In the genomic region with DNA sequence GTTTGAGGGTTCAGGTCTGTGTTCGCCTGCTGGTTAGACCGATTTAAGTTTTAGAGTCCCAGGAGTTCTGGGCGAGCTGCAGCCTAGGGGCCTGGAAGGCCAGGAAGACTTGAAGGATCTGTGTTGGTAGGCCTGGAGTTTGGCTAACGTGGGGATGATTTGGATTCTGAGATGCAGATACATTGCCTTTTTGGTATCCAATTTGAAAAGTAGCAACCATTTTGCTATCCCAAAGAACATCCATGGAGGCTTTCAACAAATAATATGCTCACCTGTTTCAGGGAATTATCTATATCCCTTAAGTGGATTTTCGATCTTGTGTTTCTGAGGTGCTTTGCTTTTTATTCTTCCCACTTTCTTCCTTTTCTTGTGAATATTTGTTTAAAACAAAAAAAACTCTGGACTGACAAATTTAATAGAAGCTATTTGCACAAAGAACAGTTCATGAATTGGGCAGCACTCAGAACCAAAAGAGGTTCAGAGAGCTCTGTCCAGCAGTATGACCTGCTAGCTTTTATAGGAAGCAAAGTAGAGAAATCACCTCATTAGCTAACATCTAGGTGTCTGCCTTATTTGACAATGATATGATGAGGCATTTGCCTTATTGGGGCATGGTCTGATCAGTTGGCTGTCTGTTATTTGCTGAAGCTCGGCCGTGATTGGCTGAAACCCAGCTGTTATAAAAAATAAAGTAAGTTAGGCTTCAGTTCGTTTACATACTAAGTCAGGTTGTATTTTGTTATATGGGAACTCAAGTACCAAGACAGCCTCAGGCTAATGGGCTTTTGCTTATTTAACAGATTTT, we compare ENCODE assay signal across 8 cellular contexts. TPM values are rescaled to one million over a fixed set of nuclear protein-coding genes. Genes with fewer than 3 reads are reported as not detected.
DNase-seq lines count a peak whose midpoint lies in the region; ATAC-seq lines count a peak whose summit lies in the region.

No MANE protein-coding gene starts in this region.

- peak overlapping the region; percentile 95 for H3K9ac ChIP-seq in BLaER1

- no peaks in the 10 kb centered on the region for H3K27me3 ChIP-seq in BLaER1

- no peaks in the 10 kb centered on the region for H3K9me3 Mint-ChIP-seq in naive thymus-derived CD8-positive, alpha-beta T cell

- no peak for ATAC-seq in naive thymus-derived CD8-positive, alpha-beta T cell
- ATAC-seq in HG02588 (IDR thresholded peaks at IDR 0.05; ENCODE audit: unreplicated experiment) (no peak), HG02938 (IDR thresholded peaks at IDR 0.05; ENCODE audit: unreplicated experiment) (no peak)

- peak overlapping the region; percentile 92 for H3K27ac ChIP-seq in BLaER1
- H3K27ac ChIP-seq in cingulate gyrus (ENCODE audit: low read depth, low read length), result peak overlapping the region; percentile 71

- peak overlapping the region; percentile 96 to 99 (median 98) for H3K27ac Mint-ChIP-seq in naive thymus-derived CD8-positive, alpha-beta T cell

- H3K4me1 ChIP-seq in BLaER1, result peaks cover 34% of the 10 kb centered on the region

- no peaks in the 10 kb centered on the region for H3K27me3 Mint-ChIP-seq in naive thymus-derived CD8-positive, alpha-beta T cell

- no peaks in the 10 kb centered on the region for H3K9me3 ChIP-seq in BLaER1

- peak overlapping the region; percentile 80 for H3K4me2 ChIP-seq in BLaER1

- peaks cover 0 to 28% (median 0%) of the 10 kb centered on the region in 3 donors for H3K36me3 Mint-ChIP-seq in naive thymus-derived CD8-positive, alpha-beta T cell

- peaks cover 33 to 55% (median 48%) of the 10 kb centered on the region in 4 donors for H3K4me1 Mint-ChIP-seq in naive thymus-derived CD8-positive, alpha-beta T cell

- peaks cover 41% of the 10 kb centered on the region for H4K20me1 ChIP-seq in BLaER1

- POLR2A ChIA-PET in naive thymus-derived CD8-positive, alpha-beta T cell (lab: Charles Lee), result interaction anchor here (0.5 to 4.7 kb wide), 26 partner anchors 8 to 526 kb away, joined by 3 to 50 read pairs (median 5); a partner anchor contains a TSS

- DNase-seq in LHCN-M2 (ENCODE audit: low read depth) (peak; percentile 28), DMS 273 (lab: John Stamatoyannopoulos, UW; ENCODE audit: unreplicated experiment) (no peak), NOMO-1 treated with DMSO at 0.1 percent for 48 hours (lab: John Stamatoyannopoulos, UW; ENCODE audit: unreplicated experiment) (no peak)
- DNase-seq in naive thymus-derived CD8-positive, alpha-beta T cell, result no peak

- peak overlapping the region; percentile 93 for H3K4me3 ChIP-seq in BLaER1

- peak overlapping the region; percentile 89 to 98 (median 94) for H3K4me3 Mint-ChIP-seq in naive thymus-derived CD8-positive, alpha-beta T cell

- peaks cover 36% of the 10 kb centered on the region for H3K36me3 ChIP-seq in BLaER1

RNA-seq across cellular contexts. Expression of a gene that starts 0.7 kb away (rescaled TPM):
- 29.7 and 32.5 TPM in 2 replicates for total RNA-seq in LHCN-M2 (2014; rRNA removed)
- polyA plus RNA-seq in LHCN-M2 (2012), result 15.3 TPM
- total RNA-seq in naive thymus-derived CD8-positive, alpha-beta T cell, result 10 to 100 TPM; 68.4 to 70.6 TPM
- 10 to 100 TPM; 22.2 to 32.2 (median 31.0) TPM for polyA plus RNA-seq in naive thymus-derived CD8-positive, alpha-beta T cell

RNA-seq across cellular contexts. Expression of a gene that starts 9.4 kb away (rescaled TPM):
- not detected in 2 replicates for total RNA-seq in LHCN-M2 (2014; rRNA removed)
- 0.09 TPM for polyA plus RNA-seq in LHCN-M2 (2012)
- 1 to 10 TPM; 1.6 to 1.7 TPM for total RNA-seq in naive thymus-derived CD8-positive, alpha-beta T cell
- 1 to 10 TPM in 1 of 3 donors, under 1 TPM in 1, not detected in 1; 0.42 to 2.0 TPM for polyA plus RNA-seq in naive thymus-derived CD8-positive, alpha-beta T cell

RNA-seq across cellular contexts. Expression of a gene that starts 43.2 kb away (rescaled TPM):
- total RNA-seq in LHCN-M2 (2014; rRNA removed), result not detected in 2 replicates
- 0.09 TPM for polyA plus RNA-seq in LHCN-M2 (2012)
- 1 to 10 TPM; 1.1 to 1.3 TPM for total RNA-seq in naive thymus-derived CD8-positive, alpha-beta T cell
- polyA plus RNA-seq in naive thymus-derived CD8-positive, alpha-beta T cell, result not detected

RNA-seq across cellular contexts. Expression of a gene that starts 55.8 kb away (rescaled TPM):
- total RNA-seq in LHCN-M2 (2014; rRNA removed), result not detected in 2 replicates
- not detected for polyA plus RNA-seq in LHCN-M2 (2012)
- not detected for total RNA-seq in naive thymus-derived CD8-positive, alpha-beta T cell
- polyA plus RNA-seq in naive thymus-derived CD8-positive, alpha-beta T cell, result not detected
